9 cellular contexts compared by ENCODE assay signal in the genomic region with DNA sequence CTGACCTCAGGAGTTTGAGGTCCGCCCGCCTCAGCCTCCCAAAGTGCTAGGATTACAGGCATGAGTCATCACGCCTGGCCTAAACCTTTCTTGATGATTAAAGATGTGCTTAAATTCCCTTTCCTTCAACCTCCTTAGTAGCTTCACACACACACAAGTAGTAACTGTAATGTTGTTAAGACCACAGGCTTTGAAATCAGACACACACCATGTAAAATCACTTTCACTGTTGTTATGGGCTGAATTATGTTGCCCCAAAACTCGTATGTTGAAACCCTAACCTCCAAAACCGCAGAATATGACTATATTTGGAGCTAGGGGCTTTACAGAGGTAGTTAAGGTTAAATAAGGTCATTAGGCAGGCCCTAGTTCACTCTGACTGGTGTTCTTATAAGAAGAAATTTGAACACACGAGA.
DNase-seq lines count a peak whose midpoint lies in the region; ATAC-seq and TF ChIP-seq lines count a peak whose summit lies in the region.
"Had no signal": no experiment of that assay in that cellular context is flagged by ENCODE, and none has a peak within 500 bp of the region (broad histone marks: within the 10 kb centered on the region; RNA-seq: fewer than 3 reads in every experiment).

No MANE protein-coding gene starts in this region.

- H3K9me3 ChIP-seq in left lung, result no peaks in the 10 kb centered on the region

- no peak for DNase-seq in activated naive CD4-positive, alpha-beta T cell treated with anti-CD3 and anti-CD28 coated beads, Interleukin-2, amount 50 U/mL, for 72 hours (ENCODE audit: low spot score in 2 of 2)
- no peak for DNase-seq in activated naive CD4-positive, alpha-beta T cell treated with anti-CD3 and anti-CD28 coated beads, Interleukin-2, amount 10 ng/mL, durations not matched to agents 7 days and 5 days
- DNase-seq in OCI-M1 (lab: John Stamatoyannopoulos, UW), result peak; percentile 42
- DNase-seq in left lung, result no peak
- DNase-seq in activated effector memory CD4-positive, alpha-beta T cell treated with Interleukin-2 at 50 U/mL for 16 hours, result no peak
- no peak for DNase-seq in head of caudate nucleus
- no peak for DNase-seq in type B pancreatic cell (ENCODE audit: extremely low spot score, unreplicated experiment)
- DNase-seq: stimulated activated CD4-positive, alpha-beta T cell treated with anti-CD3 and anti-CD28 coated beads, Interleukin-1b, Interleukin-23, amount 100 ng/mL, for 48 hours had no signal

- CTCF ChIA-PET in activated naive CD4-positive, alpha-beta T cell treated with anti-CD3 and anti-CD28 coated beads, Interleukin-2, amount 10 ng/mL, durations not matched to agents 7 days and 5 days (lab: Charles Lee), result no interaction called here

- H3K27ac ChIP-seq in left lung, result no peak overlapping the region

- H3K4me1 ChIP-seq in left lung, result no peaks in the 10 kb centered on the region

- H3K4me3 ChIP-seq in left lung, result no peak overlapping the region

- TF ChIP-seq CTCF in left lung (IDR thresholded peaks at IDR 0.05), result no peak
- TF ChIP-seq CTCF in type B pancreatic cell (conservative IDR thresholded peaks at IDR 0.05), result no peak

- peaks cover 2% of the 10 kb centered on the region for H3K27me3 Mint-ChIP-seq in activated naive CD4-positive, alpha-beta T cell treated with anti-CD3 and anti-CD28 coated beads, Interleukin-2, amount 10 ng/mL, durations not matched to agents 7 days and 5 days
- no peaks in the 10 kb centered on the region for H3K27me3 Mint-ChIP-seq in type B pancreatic cell

- H3K4me1 Mint-ChIP-seq in activated naive CD4-positive, alpha-beta T cell treated with anti-CD3 and anti-CD28 coated beads, Interleukin-2, amount 10 ng/mL, durations not matched to agents 7 days and 5 days, result no peaks in the 10 kb centered on the region
- no peaks in the 10 kb centered on the region for H3K4me1 Mint-ChIP-seq in type B pancreatic cell (ENCODE audit: unreplicated experiment)

- no peaks in the 10 kb centered on the region for H3K27me3 ChIP-seq in left lung

- H3K27ac Mint-ChIP-seq in activated naive CD4-positive, alpha-beta T cell treated with anti-CD3 and anti-CD28 coated beads, Interleukin-2, amount 50 U/mL, for 72 hours, result no peak overlapping the region
- no peak overlapping the region for H3K27ac Mint-ChIP-seq in activated naive CD4-positive, alpha-beta T cell treated with anti-CD3 and anti-CD28 coated beads, Interleukin-2, amount 10 ng/mL, durations not matched to agents 7 days and 5 days
- H3K27ac Mint-ChIP-seq in type B pancreatic cell, result no peak overlapping the region

- intact Hi-C loops in left lung (cut with DNase I), result no loop called here
- intact Hi-C loops in head of caudate nucleus (cut with DNase I), result no loop called here

- no peaks in the 10 kb centered on the region for H3K36me3 ChIP-seq in left lung

- H3K4me3 Mint-ChIP-seq in activated naive CD4-positive, alpha-beta T cell treated with anti-CD3 and anti-CD28 coated beads, Interleukin-2, amount 10 ng/mL, durations not matched to agents 7 days and 5 days, result no peak overlapping the region
- no peak overlapping the region for H3K4me3 Mint-ChIP-seq in type B pancreatic cell

- H3K9me3 Mint-ChIP-seq in activated naive CD4-positive, alpha-beta T cell treated with anti-CD3 and anti-CD28 coated beads, Interleukin-2, amount 50 U/mL, for 72 hours, result peaks cover 3 to 12% of the 10 kb centered on the region in 2 donors
- H3K9me3 Mint-ChIP-seq in activated naive CD4-positive, alpha-beta T cell treated with anti-CD3 and anti-CD28 coated beads, Interleukin-2, amount 10 ng/mL, durations not matched to agents 7 days and 5 days, result no peaks in the 10 kb centered on the region
- peaks cover 6% of the 10 kb centered on the region for H3K9me3 Mint-ChIP-seq in type B pancreatic cell

- ATAC-seq in activated naive CD4-positive, alpha-beta T cell treated with anti-CD3 and anti-CD28 coated beads, Interleukin-2, amount 50 U/mL, for 72 hours, result peak; percentile 75 to 84
- ATAC-seq in HG03039 (IDR thresholded peaks at IDR 0.05; ENCODE audit: unreplicated experiment) (peak; percentile 88), left lung (no peak)

- H3K36me3 Mint-ChIP-seq in activated naive CD4-positive, alpha-beta T cell treated with anti-CD3 and anti-CD28 coated beads, Interleukin-2, amount 50 U/mL, for 72 hours, result peaks cover 0 to 1% of the 10 kb centered on the region in 2 donors
- H3K36me3 Mint-ChIP-seq in activated naive CD4-positive, alpha-beta T cell treated with anti-CD3 and anti-CD28 coated beads, Interleukin-2, amount 10 ng/mL, durations not matched to agents 7 days and 5 days, result no peaks in the 10 kb centered on the region
- H3K36me3 Mint-ChIP-seq in type B pancreatic cell, result no peaks in the 10 kb centered on the region
